In the genomic region with DNA sequence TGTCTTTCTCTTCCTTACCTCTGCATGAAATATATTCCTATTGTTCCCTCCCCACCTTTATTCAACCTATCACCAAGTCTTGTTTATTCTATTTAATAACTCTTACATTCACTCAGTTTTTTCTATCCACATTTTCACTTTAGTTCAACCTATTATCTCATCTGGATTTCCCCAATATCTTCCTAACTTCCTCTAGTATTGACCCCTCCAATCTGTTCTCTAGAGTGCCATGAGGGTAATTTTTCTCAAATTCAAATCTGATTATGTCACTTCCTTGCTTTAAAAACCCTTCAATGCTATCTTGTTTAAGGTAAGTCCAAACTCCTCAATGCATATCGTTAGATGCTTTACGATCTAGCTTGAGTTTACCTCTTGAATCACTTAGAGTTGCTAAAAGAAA, we compare ENCODE assay signal across 32 cellular contexts.
"Had no signal": no experiment of that assay in that cellular context is flagged by ENCODE, and none has a peak within 500 bp of the region (broad histone marks: within the 10 kb centered on the region; RNA-seq: fewer than 3 reads in every experiment).

No MANE protein-coding gene starts in this region.

- ATAC-seq: activated CD4-positive, alpha-beta T cell treated with anti-CD3 and anti-CD28 coated beads for 36 hours; activated CD8-positive, alpha-beta T cell treated with anti-CD3 and anti-CD28 coated beads for 36 hours; activated naive CD8-positive, alpha-beta T cell treated with anti-CD3 and anti-CD28 coated beads, Interleukin-2, amount 50 U/mL, for 24 hours; body of pancreas; effector memory CD8-positive, alpha-beta T cell; foreskin keratinocyte; gastrocnemius medialis; heart left ventricle had no signal

- DNase-seq: activated CD4-positive, alpha-beta T cell treated with anti-CD3 and anti-CD28 coated beads for 36 hours; activated CD4-positive, alpha-beta T cell treated with anti-CD3 and anti-CD28 coated beads, Interleukin-2, amount 10 ng/mL, durations not matched to agents 7 days and 5 days; activated CD4-positive, alpha-beta T cell treated with anti-CD3 and anti-CD28 coated beads, Interleukin-2, amount 50 U/mL, for 48 hours; activated CD4-positive, CD25-positive, alpha-beta regulatory T cell; activated CD4-positive, CD25-positive, alpha-beta regulatory T cell treated with anti-CD3 and anti-CD28 coated beads, Interleukin-2, amount 50 U/mL, for 72 hours; activated CD8-positive, alpha-beta memory T cell treated with anti-CD3 and anti-CD28 coated beads for 24 hours; activated CD8-positive, alpha-beta T cell treated with anti-CD3 and anti-CD28 coated beads for 36 hours; activated effector memory CD4-positive, alpha-beta T cell treated with anti-CD3 and anti-CD28 coated beads, Interleukin-2, amount 50 U/mL, for 16 hours; activated naive CD4-positive, alpha-beta T cell treated with anti-CD3 and anti-CD28 coated beads for 36 hours; activated naive CD8-positive, alpha-beta T cell treated with anti-CD3 and anti-CD28 coated beads for 36 hours; activated naive CD8-positive, alpha-beta T cell treated with anti-CD3 and anti-CD28 coated beads, Interleukin-2, amount 50 U/mL, for 24 hours; activated T-cell treated with anti-CD3 and anti-CD28 coated beads, Interleukin-2, amount 50 U/mL, for 48 hours; adrenal gland; amygdala; aorta; body of pancreas; caudate nucleus; cortex of kidney; dermis blood vessel endothelial cell; effector CD4-positive, alpha-beta T cell; effector memory CD8-positive, alpha-beta T cell; erythroblast; foreskin keratinocyte; gastrocnemius medialis; glutamatergic neuron; heart left ventricle; hypothalamus had no signal

- H3K9me3 Mint-ChIP-seq: activated CD4-positive, alpha-beta T cell treated with anti-CD3 and anti-CD28 coated beads, Interleukin-2, amount 10 ng/mL, durations not matched to agents 7 days and 5 days; activated CD8-positive, alpha-beta T cell treated with anti-CD3 and anti-CD28 coated beads for 36 hours; activated naive CD4-positive, alpha-beta T cell treated with anti-CD3 and anti-CD28 coated beads for 36 hours; activated naive CD4-positive, alpha-beta T cell treated with anti-CD3 and anti-CD28 coated beads, Interleukin-2, amount 50 U/mL, for 24 hours; activated naive CD8-positive, alpha-beta T cell treated with anti-CD3 and anti-CD28 coated beads, Interleukin-2, amount 50 U/mL, for 24 hours; activated T-helper 1 cell treated with anti-CD3 and anti-CD28 coated beads, Interleukin-12 subunit alpha, Interleukin-12 subunit beta, Interleukin-2, Interleukin-4 antibody, amounts not matched to agents 30 ng/mL and 10 ng/mL and 1 ng/mL, durations not matched to agents 14 hours and 24 hours and 36 hours; activated T-helper 2 cell treated with anti-CD3 and anti-CD28 coated beads, Interferon-gamma antibody, Interleukin-2, Interleukin-4, amounts not matched to agents 10 μg/mL and 5 μg/mL and 100 μg/mL, durations not matched to agents 14 hours and 24 hours and 36 hours; effector memory CD8-positive, alpha-beta T cell had no signal

- H3K4me1 ChIP-seq: adrenal gland, body of pancreas, esophagus muscularis mucosa, foreskin keratinocyte, gastrocnemius medialis, heart left ventricle had no signal

- H3K27ac Mint-ChIP-seq: activated CD4-positive, alpha-beta T cell treated with anti-CD3 and anti-CD28 coated beads for 36 hours; activated CD4-positive, alpha-beta T cell treated with anti-CD3 and anti-CD28 coated beads, Interleukin-2, amount 10 ng/mL, durations not matched to agents 7 days and 5 days; activated CD8-positive, alpha-beta T cell treated with anti-CD3 and anti-CD28 coated beads for 36 hours; activated naive CD4-positive, alpha-beta T cell treated with anti-CD3 and anti-CD28 coated beads for 36 hours; activated naive CD4-positive, alpha-beta T cell treated with anti-CD3 and anti-CD28 coated beads, Interleukin-2, amount 50 U/mL, for 24 hours; activated naive CD8-positive, alpha-beta T cell treated with anti-CD3 and anti-CD28 coated beads for 36 hours; activated naive CD8-positive, alpha-beta T cell treated with anti-CD3 and anti-CD28 coated beads, Interleukin-2, amount 50 U/mL, for 24 hours; activated T-helper 1 cell treated with anti-CD3 and anti-CD28 coated beads, Interleukin-12 subunit alpha, Interleukin-12 subunit beta, Interleukin-2, Interleukin-4 antibody, amounts not matched to agents 30 ng/mL and 10 ng/mL and 1 ng/mL, durations not matched to agents 14 hours and 24 hours and 36 hours; activated T-helper 2 cell treated with anti-CD3 and anti-CD28 coated beads, Interferon-gamma antibody, Interleukin-2, Interleukin-4, amounts not matched to agents 10 μg/mL and 5 μg/mL and 100 μg/mL, durations not matched to agents 14 hours and 24 hours and 36 hours; effector memory CD8-positive, alpha-beta T cell had no signal

- H3K36me3 Mint-ChIP-seq: activated naive CD4-positive, alpha-beta T cell treated with anti-CD3 and anti-CD28 coated beads, Interleukin-2, amount 50 U/mL, for 24 hours; activated naive CD8-positive, alpha-beta T cell treated with anti-CD3 and anti-CD28 coated beads for 36 hours had no signal

- H3K4me3 ChIP-seq: adrenal gland, body of pancreas, esophagus muscularis mucosa, gastrocnemius medialis, heart left ventricle had no signal

- H3K9me3 ChIP-seq: adrenal gland, body of pancreas, esophagus muscularis mucosa, gastrocnemius medialis, heart left ventricle had no signal

- FAIRE-seq: colon had no signal

- H3K4me1 Mint-ChIP-seq: activated CD4-positive, alpha-beta T cell treated with anti-CD3 and anti-CD28 coated beads for 36 hours; activated CD4-positive, alpha-beta T cell treated with anti-CD3 and anti-CD28 coated beads, Interleukin-2, amount 10 ng/mL, durations not matched to agents 7 days and 5 days; activated naive CD4-positive, alpha-beta T cell treated with anti-CD3 and anti-CD28 coated beads, Interleukin-2, amount 50 U/mL, for 24 hours; activated naive CD8-positive, alpha-beta T cell treated with anti-CD3 and anti-CD28 coated beads for 36 hours; activated naive CD8-positive, alpha-beta T cell treated with anti-CD3 and anti-CD28 coated beads, Interleukin-2, amount 50 U/mL, for 24 hours had no signal

- H3K36me3 ChIP-seq: adrenal gland, esophagus muscularis mucosa, gastrocnemius medialis, heart left ventricle had no signal

- H3K27me3 ChIP-seq: adrenal gland, body of pancreas, esophagus muscularis mucosa, foreskin keratinocyte, gastrocnemius medialis, heart left ventricle had no signal

- H3K4me3 Mint-ChIP-seq: activated CD4-positive, alpha-beta T cell treated with anti-CD3 and anti-CD28 coated beads for 36 hours; activated CD4-positive, alpha-beta T cell treated with anti-CD3 and anti-CD28 coated beads, Interleukin-2, amount 10 ng/mL, durations not matched to agents 7 days and 5 days; activated CD8-positive, alpha-beta T cell treated with anti-CD3 and anti-CD28 coated beads for 36 hours; activated naive CD4-positive, alpha-beta T cell treated with anti-CD3 and anti-CD28 coated beads for 36 hours; activated naive CD4-positive, alpha-beta T cell treated with anti-CD3 and anti-CD28 coated beads, Interleukin-2, amount 50 U/mL, for 24 hours; activated naive CD8-positive, alpha-beta T cell treated with anti-CD3 and anti-CD28 coated beads for 36 hours; activated naive CD8-positive, alpha-beta T cell treated with anti-CD3 and anti-CD28 coated beads, Interleukin-2, amount 50 U/mL, for 24 hours; activated T-helper 1 cell treated with anti-CD3 and anti-CD28 coated beads, Interleukin-12 subunit alpha, Interleukin-12 subunit beta, Interleukin-2, Interleukin-4 antibody, amounts not matched to agents 30 ng/mL and 10 ng/mL and 1 ng/mL, durations not matched to agents 14 hours and 24 hours and 36 hours; effector memory CD8-positive, alpha-beta T cell had no signal

- H3K27me3 Mint-ChIP-seq: activated naive CD8-positive, alpha-beta T cell treated with anti-CD3 and anti-CD28 coated beads, Interleukin-2, amount 50 U/mL, for 24 hours had no signal

- H3K27ac ChIP-seq: adrenal gland, body of pancreas, esophagus muscularis mucosa, foreskin keratinocyte, gastrocnemius medialis, heart left ventricle had no signal
